Comparison of ENCODE assay signal across 28 cellular contexts in genomic region chr4:6239486-6239885, GRCh38. TPM values are rescaled to one million over a fixed set of nuclear protein-coding genes. Genes with fewer than 3 reads are reported as not detected.
"Had no signal": no experiment of that assay in that cellular context is flagged by ENCODE, and none has a peak within 500 bp of the region (broad histone marks: within the 10 kb centered on the region; RNA-seq: fewer than 3 reads in every experiment).

No MANE protein-coding gene starts in this region.

- H3K36me3 ChIP-seq: gastrocnemius medialis, neural progenitor cell, right lobe of liver, upper lobe of left lung had no signal

- H3K4me1 Mint-ChIP-seq: activated CD4-positive, alpha-beta T cell treated with anti-CD3 and anti-CD28 coated beads for 36 hours; activated CD8-positive, alpha-beta memory T cell treated with anti-CD3 and anti-CD28 coated beads, Interleukin-2, amount 10 ng/mL, durations not matched to agents 7 days and 5 days; memory B cell; natural killer cell; stimulated activated memory B cell treated with anti-CD40 and anti-IgM and Interleukin-4, amounts not matched to agents 10 μg/mL and 1 μg/mL and 100 μg/mL, for 72 hours; stimulated activated naive CD8-positive, alpha-beta T cell treated with anti-CD3 and anti-CD28 coated beads, Interleukin-15, amount 100 ng/mL, for 72 hours had no signal

- H3K9me3 ChIP-seq: gastrocnemius medialis, right lobe of liver had no signal

- DNase-seq: activated CD4-positive, alpha-beta T cell treated with anti-CD3 and anti-CD28 coated beads for 36 hours; activated CD4-positive, CD25-positive, alpha-beta regulatory T cell; activated CD8-positive, alpha-beta memory T cell treated with anti-CD3 and anti-CD28 coated beads, Interleukin-2, amount 10 ng/mL, durations not matched to agents 7 days and 5 days; activated CD8-positive, alpha-beta T cell treated with anti-CD3 and anti-CD28 coated beads, Interleukin-2, amount 10 ng/mL, durations not matched to agents 7 days and 5 days; activated naive CD4-positive, alpha-beta T cell; anterior cingulate cortex; dermis blood vessel endothelial cell; effector CD8-positive, alpha-beta T cell; erythroblast; gastrocnemius medialis; hippocampal formation; left cardiac atrium; natural killer cell; small intestine; stimulated activated CD4-positive, alpha-beta T cell treated with anti-CD3 and anti-CD28 coated beads, Interleukin-1b, Interleukin-23, amount 100 ng/mL, for 48 hours; stimulated activated CD4-positive, alpha-beta T cell treated with anti-CD3 and anti-CD28 coated beads, Interleukin-4, amount 100 ng/mL, for 4 hours; stimulated activated CD8-positive, alpha-beta memory T cell treated with anti-CD3 and anti-CD28 coated beads, Interleukin-4, amount 100 ng/mL, for 48 hours; stimulated activated naive CD8-positive, alpha-beta T cell treated with anti-CD3 and anti-CD28 coated beads, Interleukin-15, amount 100 ng/mL, for 72 hours; substantia nigra; upper lobe of left lung had no signal

- H3K4me3 ChIP-seq: gastrocnemius medialis, neural progenitor cell, right lobe of liver, upper lobe of left lung had no signal

- ATAC-seq: activated CD4-positive, alpha-beta T cell treated with anti-CD3 and anti-CD28 coated beads for 36 hours; activated CD8-positive, alpha-beta memory T cell treated with anti-CD3 and anti-CD28 coated beads, Interleukin-2, amount 10 ng/mL, durations not matched to agents 7 days and 5 days; activated CD8-positive, alpha-beta T cell treated with anti-CD3 and anti-CD28 coated beads, Interleukin-2, amount 10 ng/mL, durations not matched to agents 7 days and 5 days; activated T-helper 17 cell treated with anti-CD3 and anti-CD28 coated beads, Interleukin-2, amount 50 U/mL, for 72 hours; gastrocnemius medialis; left cardiac atrium; natural killer cell; right lobe of liver; stimulated activated memory B cell treated with anti-CD40 and anti-IgM and Interleukin-4, amounts not matched to agents 10 μg/mL and 1 μg/mL and 100 μg/mL, for 72 hours; stimulated activated naive CD8-positive, alpha-beta T cell treated with anti-CD3 and anti-CD28 coated beads, Interleukin-15, amount 100 ng/mL, for 72 hours had no signal

- H3K36me3 Mint-ChIP-seq: activated CD8-positive, alpha-beta memory T cell treated with anti-CD3 and anti-CD28 coated beads, Interleukin-2, amount 10 ng/mL, durations not matched to agents 7 days and 5 days; activated naive CD8-positive, alpha-beta T cell; memory B cell; natural killer cell; neural progenitor cell had no signal

- H3K27ac ChIP-seq: gastrocnemius medialis, neural progenitor cell, right lobe of liver, upper lobe of left lung had no signal

- H3K27ac Mint-ChIP-seq: activated CD4-positive, alpha-beta T cell treated with anti-CD3 and anti-CD28 coated beads for 36 hours; activated CD8-positive, alpha-beta memory T cell treated with anti-CD3 and anti-CD28 coated beads, Interleukin-2, amount 10 ng/mL, durations not matched to agents 7 days and 5 days; activated CD8-positive, alpha-beta T cell treated with anti-CD3 and anti-CD28 coated beads, Interleukin-2, amount 10 ng/mL, durations not matched to agents 7 days and 5 days; activated naive CD8-positive, alpha-beta T cell; activated T-helper 17 cell treated with anti-CD3 and anti-CD28 coated beads, Interleukin-2, amount 50 U/mL, for 72 hours; memory B cell; natural killer cell; neural progenitor cell; stimulated activated memory B cell treated with anti-CD40 and anti-IgM and Interleukin-4, amounts not matched to agents 10 μg/mL and 1 μg/mL and 100 μg/mL, for 72 hours; stimulated activated naive CD8-positive, alpha-beta T cell treated with anti-CD3 and anti-CD28 coated beads, Interleukin-15, amount 100 ng/mL, for 72 hours had no signal

- H3K9me3 Mint-ChIP-seq: natural killer cell, neural progenitor cell had no signal

- H3K4me3 Mint-ChIP-seq: activated CD4-positive, alpha-beta T cell treated with anti-CD3 and anti-CD28 coated beads for 36 hours; activated CD8-positive, alpha-beta memory T cell treated with anti-CD3 and anti-CD28 coated beads, Interleukin-2, amount 10 ng/mL, durations not matched to agents 7 days and 5 days; activated CD8-positive, alpha-beta T cell treated with anti-CD3 and anti-CD28 coated beads, Interleukin-2, amount 10 ng/mL, durations not matched to agents 7 days and 5 days; activated naive CD8-positive, alpha-beta T cell; activated T-helper 17 cell treated with anti-CD3 and anti-CD28 coated beads, Interleukin-2, amount 50 U/mL, for 72 hours; memory B cell; natural killer cell; neural progenitor cell; stimulated activated memory B cell treated with anti-CD40 and anti-IgM and Interleukin-4, amounts not matched to agents 10 μg/mL and 1 μg/mL and 100 μg/mL, for 72 hours; stimulated activated naive CD8-positive, alpha-beta T cell treated with anti-CD3 and anti-CD28 coated beads, Interleukin-15, amount 100 ng/mL, for 72 hours had no signal

- H3K4me1 ChIP-seq: gastrocnemius medialis, neural progenitor cell, right lobe of liver, upper lobe of left lung had no signal

- H3K27me3 ChIP-seq: right lobe of liver, upper lobe of left lung had no signal

RNA-seq across cellular contexts. Expression of gene JAKMIP1, which starts 39.1 kb away (rescaled TPM):
- total RNA-seq: bronchial epithelial cell, dermis blood vessel endothelial cell had no signal
- polyA plus RNA-seq: keratinocyte had no signal
